In genomic region chr9:113536483-113537226, GRCh38 we compare ENCODE assay signal across 11 cellular contexts.
DNase-seq lines count a peak whose midpoint lies in the region; ATAC-seq and TF ChIP-seq lines count a peak whose summit lies in the region.
"Had no signal": no experiment of that assay in that cellular context is flagged by ENCODE, and none has a peak within 500 bp of the region (broad histone marks: within the 10 kb centered on the region; RNA-seq: fewer than 3 reads in every experiment).

No MANE protein-coding gene starts in this region.

- H3K27ac ChIP-seq in foreskin keratinocyte (no peak overlapping the region), mesodermal cell (ENCODE audit: low read depth, low read length, severe bottlenecking) (peak overlapping the region; percentile 23), testis (peak overlapping the region in 1 of 2 donors; percentile 69)

- H3K4me3 ChIP-seq in mesodermal cell (ENCODE audit: extremely low read depth, insufficient read depth, low read length, poor library complexity, severe bottlenecking) (no peak overlapping the region), testis (no peak overlapping the region)

- H3K36me3 ChIP-seq in mesodermal cell (ENCODE audit: control insufficient read depth, insufficient read depth, low read length) (peaks cover 2% of the 10 kb centered on the region), testis (ENCODE audit: low read depth, missing control alignments) (no peaks in the 10 kb centered on the region)

- DNase-seq in amniotic epithelial cell (ENCODE audit: low read depth) (peak; percentile 43), foreskin keratinocyte (no peak), testis (peak; percentile 81), iPS-NIHi11 (ENCODE audit: low spot score) (no peak), NCI-H748 treated with DMSO at 0.1 percent for 48 hours (lab: John Stamatoyannopoulos, UW) (no peak), dermis blood vessel endothelial cell (no peak)
- DNase-seq: activated CD8-positive, alpha-beta memory T cell treated with anti-CD3 and anti-CD28 coated beads for 24 hours; EL; naive B cell had no signal

- TF ChIP-seq CTCF in foreskin keratinocyte (conservative IDR thresholded peaks at IDR 0.05) (no peak), testis (IDR thresholded peaks at IDR 0.05) (no peak)

- TF ChIP-seq POLR2A in testis (IDR thresholded peaks at IDR 0.05) = no peak

- peaks cover 6% of the 10 kb centered on the region for H3K27me3 ChIP-seq in foreskin keratinocyte
- H3K27me3 ChIP-seq in testis = no peaks in the 10 kb centered on the region

- 90 to 92% methylated on average over 20 of the region's 21 CpGs for WGBS in mesodermal cell (ENCODE audit: insufficient coverage in 2 of 2), 2 experiments
- 68 to 75% methylated on average over 8 to 19 of the region's 21 CpGs for WGBS in testis, 2 donors

- H3K9me3 ChIP-seq in mesodermal cell (ENCODE audit: control insufficient read depth, low read length) (no peaks in the 10 kb centered on the region), testis (no peaks in the 10 kb centered on the region)

- H3K4me1 ChIP-seq in foreskin keratinocyte (no peaks in the 10 kb centered on the region), mesodermal cell (ENCODE audit: control insufficient read depth, insufficient read depth, low read length, poor library complexity, severe bottlenecking) (peaks cover 29% of the 10 kb centered on the region), testis (peaks cover 22% of the 10 kb centered on the region)

- ATAC-seq in foreskin keratinocyte (peak; percentile 9), GM19467 (IDR thresholded peaks at IDR 0.05; ENCODE audit: unreplicated experiment) (no peak)

- intact Hi-C loops in testis (cut with DNase I; ENCODE audit: low total_unique reads) = no loop called here

Comparison
In these comparisons a context has a peak if more than half of its experiments do, and no peak if none do; other contexts are left out.
1. DNase-seq: peak in amniotic epithelial cell (single experiment) and testis (single experiment); none in foreskin keratinocyte (0 of 2), iPS-NIHi11 (single experiment), NCI-H748 treated with DMSO at 0.1 percent for 48 hours (single experiment) and dermis blood vessel endothelial cell (single experiment).